In genomic region chr1:43605157-43605556, GRCh38 we compare ENCODE assay signal across 26 cellular contexts.
"Had no signal": no experiment of that assay in that cellular context is flagged by ENCODE, and none has a peak within 500 bp of the region (broad histone marks: within the 10 kb centered on the region; RNA-seq: fewer than 3 reads in every experiment).

No MANE protein-coding gene starts in this region.

- H3K27me3 ChIP-seq: adrenal gland, body of pancreas, cardiac muscle cell, colonic mucosa had no signal

- H3K9me3 ChIP-seq: adrenal gland, body of pancreas, colonic mucosa had no signal

- FAIRE-seq: endometrium, frontal cortex had no signal

- ATAC-seq: activated CD4-positive, alpha-beta T cell treated with anti-CD3 and anti-CD28 coated beads for 36 hours; activated CD8-positive, alpha-beta memory T cell treated with anti-CD3 and anti-CD28 coated beads, Interleukin-2, amount 10 ng/mL, durations not matched to agents 7 days and 5 days; activated CD8-positive, alpha-beta T cell treated with anti-CD3 and anti-CD28 coated beads, Interleukin-2, amount 10 ng/mL, durations not matched to agents 7 days and 5 days; activated naive CD8-positive, alpha-beta T cell treated with anti-CD3 and anti-CD28 coated beads, Interleukin-2, amount 50 U/mL, for 24 hours; body of pancreas had no signal

- H3K27ac ChIP-seq: adrenal gland, body of pancreas, cardiac muscle cell, colonic mucosa had no signal

- H3K36me3 ChIP-seq: colonic mucosa had no signal

- H3K4me3 ChIP-seq: adrenal gland, body of pancreas, cardiac muscle cell, colonic mucosa had no signal

- H3K4me1 ChIP-seq: body of pancreas, colonic mucosa had no signal

- DNase-seq: activated CD4-positive, alpha-beta memory T cell treated with anti-CD3 and anti-CD28 coated beads for 36 hours; activated CD4-positive, alpha-beta T cell treated with anti-CD3 and anti-CD28 coated beads for 36 hours; activated CD4-positive, alpha-beta T cell treated with anti-CD3 and anti-CD28 coated beads, Interleukin-2, amount 10 ng/mL, durations not matched to agents 24 days and 14 days; activated CD4-positive, CD25-positive, alpha-beta regulatory T cell; activated CD4-positive, CD25-positive, alpha-beta regulatory T cell treated with anti-CD3 and anti-CD28 coated beads, Interleukin-2, amount 50 U/mL, for 72 hours; activated CD8-positive, alpha-beta memory T cell treated with anti-CD3 and anti-CD28 coated beads, Interleukin-2, amount 10 ng/mL, durations not matched to agents 7 days and 5 days; activated CD8-positive, alpha-beta memory T cell treated with anti-CD3 and anti-CD28 coated beads, Interleukin-2, amount 50 U/mL, for 4 hours; activated CD8-positive, alpha-beta T cell treated with anti-CD3 and anti-CD28 coated beads, Interleukin-2, amount 10 ng/mL, durations not matched to agents 7 days and 5 days; activated effector memory CD4-positive, alpha-beta T cell treated with anti-CD3 and anti-CD28 coated beads, Interleukin-2, amount 50 U/mL, for 16 hours; activated naive CD4-positive, alpha-beta T cell treated with anti-CD3 and anti-CD28 coated beads for 36 hours; activated naive CD8-positive, alpha-beta T cell treated with anti-CD3 and anti-CD28 coated beads for 36 hours; activated naive CD8-positive, alpha-beta T cell treated with anti-CD3 and anti-CD28 coated beads, Interleukin-2, amount 50 U/mL, for 24 hours; activated T-cell treated with anti-CD3 and anti-CD28 coated beads, Interleukin-2, amount 50 U/mL, for 1 hour; activated T-cell treated with anti-CD3 and anti-CD28 coated beads, Interleukin-2, amount 50 U/mL, for 48 hours; adrenal gland; aorta; body of pancreas; central memory CD4-positive, alpha-beta T cell; cerebellar nuclear complex; colonic mucosa; effector CD8-positive, alpha-beta T cell; head of caudate nucleus; T-helper 2 cell had no signal
